In genomic region chr11:76825726-76826396, GRCh38 we compare ENCODE assay signal across 1 cellular context.
TF ChIP-seq lines count a peak whose summit lies in the region.

No MANE protein-coding gene starts in this region.

TF ChIP-seq in K562, 482 proteins besides CTCF, POLR2A, EP300 and RAD21 (continued from another document and continues in another):
- TF ChIP-seq, protein P1, sequence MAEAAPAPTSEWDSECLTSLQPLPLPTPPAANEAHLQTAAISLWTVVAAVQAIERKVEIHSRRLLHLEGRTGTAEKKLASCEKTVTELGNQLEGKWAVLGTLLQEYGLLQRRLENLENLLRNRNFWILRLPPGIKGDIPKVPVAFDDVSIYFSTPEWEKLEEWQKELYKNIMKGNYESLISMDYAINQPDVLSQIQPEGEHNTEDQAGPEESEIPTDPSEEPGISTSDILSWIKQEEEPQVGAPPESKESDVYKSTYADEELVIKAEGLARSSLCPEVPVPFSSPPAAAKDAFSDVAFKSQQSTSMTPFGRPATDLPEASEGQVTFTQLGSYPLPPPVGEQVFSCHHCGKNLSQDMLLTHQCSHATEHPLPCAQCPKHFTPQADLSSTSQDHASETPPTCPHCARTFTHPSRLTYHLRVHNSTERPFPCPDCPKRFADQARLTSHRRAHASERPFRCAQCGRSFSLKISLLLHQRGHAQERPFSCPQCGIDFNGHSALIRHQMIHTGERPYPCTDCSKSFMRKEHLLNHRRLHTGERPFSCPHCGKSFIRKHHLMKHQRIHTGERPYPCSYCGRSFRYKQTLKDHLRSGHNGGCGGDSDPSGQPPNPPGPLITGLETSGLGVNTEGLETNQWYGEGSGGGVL (CRISPR knock-in tag; IDR thresholded peaks at IDR 0.05) = no peak
- no peak for TF ChIP-seq KDM4B (IDR thresholded peaks at IDR 0.05; ENCODE audit: borderline replicate concordance in 2 of 2, low read depth in 1 of 2)
- TF ChIP-seq ZNF143 (CRISPR knock-in tag; IDR thresholded peaks at IDR 0.05) = no peak
- TF ChIP-seq SMAD1 (IDR thresholded peaks at IDR 0.05; ENCODE audit: low read depth, low read length, partially characterized antibody) = no peak
- TF ChIP-seq, protein P2, sequence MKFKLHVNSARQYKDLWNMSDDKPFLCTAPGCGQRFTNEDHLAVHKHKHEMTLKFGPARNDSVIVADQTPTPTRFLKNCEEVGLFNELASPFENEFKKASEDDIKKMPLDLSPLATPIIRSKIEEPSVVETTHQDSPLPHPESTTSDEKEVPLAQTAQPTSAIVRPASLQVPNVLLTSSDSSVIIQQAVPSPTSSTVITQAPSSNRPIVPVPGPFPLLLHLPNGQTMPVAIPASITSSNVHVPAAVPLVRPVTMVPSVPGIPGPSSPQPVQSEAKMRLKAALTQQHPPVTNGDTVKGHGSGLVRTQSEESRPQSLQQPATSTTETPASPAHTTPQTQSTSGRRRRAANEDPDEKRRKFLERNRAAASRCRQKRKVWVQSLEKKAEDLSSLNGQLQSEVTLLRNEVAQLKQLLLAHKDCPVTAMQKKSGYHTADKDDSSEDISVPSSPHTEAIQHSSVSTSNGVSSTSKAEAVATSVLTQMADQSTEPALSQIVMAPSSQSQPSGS (CRISPR knock-in tag; IDR thresholded peaks at IDR 0.05) = no peak
- no peak for TF ChIP-seq SRSF1 (IDR thresholded peaks at IDR 0.05; ENCODE audit: low read depth, low read length)
- no peak for TF ChIP-seq CREB1 (IDR thresholded peaks at IDR 0.05)
- TF ChIP-seq CREB1 (CRISPR knock-in tag; IDR thresholded peaks at IDR 0.05) = no peak
- TF ChIP-seq POLR3G (IDR thresholded peaks at IDR 0.05; ENCODE audit: extremely low read depth, insufficient read length, insufficient replicate concordance) = no peak
- TF ChIP-seq THRA (IDR thresholded peaks at IDR 0.05) = no peak; the same call in 1 of the 2 replicates
- TF ChIP-seq GABPB2 (CRISPR knock-in tag; conservative IDR thresholded peaks at IDR 0.05) = no peak
- TF ChIP-seq ZNF75A (CRISPR knock-in tag; IDR thresholded peaks at IDR 0.05) = no peak
- TF ChIP-seq PRPF4 (IDR thresholded peaks at IDR 0.05; ENCODE audit: insufficient read depth, low read depth, low read length, poor library complexity, severe bottlenecking) = no peak
- TF ChIP-seq MTF1 (CRISPR knock-in tag; IDR thresholded peaks at IDR 0.05; ENCODE audit: borderline replicate concordance) = no peak
- TF ChIP-seq MEIS2 (IDR thresholded peaks at IDR 0.05; ENCODE audit: partially characterized antibody) = peak; percentile 84
- no peak for TF ChIP-seq SETDB1 (IDR thresholded peaks at IDR 0.05; ENCODE audit: low read length)
- no peak for TF ChIP-seq EZH2 (IDR thresholded peaks at IDR 0.05; ENCODE audit: borderline replicate concordance, low read depth, low read length)
- TF ChIP-seq PBX2 (CRISPR knock-in tag; IDR thresholded peaks at IDR 0.05; ENCODE audit: low read depth) = no peak
- peak; percentile 47; the same call in 1 of the 2 replicates for TF ChIP-seq PBX2 (tag; conservative IDR thresholded peaks at IDR 0.05; ENCODE audit: low read depth)
- no peak for TF ChIP-seq HDAC6 (IDR thresholded peaks at IDR 0.05; ENCODE audit: low read depth, low read length)
- no peak for TF ChIP-seq ZNF586 (CRISPR knock-in tag; conservative IDR thresholded peaks at IDR 0.05)
- TF ChIP-seq HDAC8 (tag; IDR thresholded peaks at IDR 0.05) = no peak
- no peak for TF ChIP-seq JUN (IDR thresholded peaks at IDR 0.05; ENCODE audit: borderline replicate concordance, low read depth, low read length)
- no peak for TF ChIP-seq JUN (CRISPR knock-in tag; IDR thresholded peaks at IDR 0.05; ENCODE audit: borderline replicate concordance)
- TF ChIP-seq, protein P3, sequence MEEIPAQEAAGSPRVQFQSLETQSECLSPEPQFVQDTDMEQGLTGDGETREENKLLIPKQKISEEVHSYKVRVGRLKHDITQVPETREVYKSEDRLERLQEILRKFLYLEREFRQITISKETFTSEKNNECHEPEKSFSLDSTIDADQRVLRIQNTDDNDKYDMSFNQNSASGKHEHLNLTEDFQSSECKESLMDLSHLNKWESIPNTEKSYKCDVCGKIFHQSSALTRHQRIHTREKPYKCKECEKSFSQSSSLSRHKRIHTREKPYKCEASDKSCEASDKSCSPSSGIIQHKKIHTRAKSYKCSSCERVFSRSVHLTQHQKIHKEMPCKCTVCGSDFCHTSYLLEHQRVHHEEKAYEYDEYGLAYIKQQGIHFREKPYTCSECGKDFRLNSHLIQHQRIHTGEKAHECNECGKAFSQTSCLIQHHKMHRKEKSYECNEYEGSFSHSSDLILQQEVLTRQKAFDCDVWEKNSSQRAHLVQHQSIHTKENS (CRISPR knock-in tag; IDR thresholded peaks at IDR 0.05) = no peak
- TF ChIP-seq SIN3A (IDR thresholded peaks at IDR 0.05; ENCODE audit: borderline replicate concordance in 2 of 2, control insufficient read depth in 1 of 2, low read depth in 2 of 2, low read length in 2 of 2) = no peak
- TF ChIP-seq PPARD (CRISPR knock-in tag; IDR thresholded peaks at IDR 0.05) = no peak
- TF ChIP-seq ZNF830 (CRISPR knock-in tag; IDR thresholded peaks at IDR 0.05) = no peak
- TF ChIP-seq KLF1 (tag; IDR thresholded peaks at IDR 0.05) = no peak
- TF ChIP-seq ZNF707 (CRISPR knock-in tag; conservative IDR thresholded peaks at IDR 0.05) = no peak
- no peak for TF ChIP-seq RB1 (IDR thresholded peaks at IDR 0.05; ENCODE audit: low read depth)
- TF ChIP-seq SNIP1 (IDR thresholded peaks at IDR 0.05; ENCODE audit: low read depth) = no peak
- TF ChIP-seq ARID2 (IDR thresholded peaks at IDR 0.05) = no peak
- TF ChIP-seq NELFE (IDR thresholded peaks at IDR 0.05; ENCODE audit: insufficient read depth, insufficient read length) = no peak
- TF ChIP-seq FIP1L1 (IDR thresholded peaks at IDR 0.05; ENCODE audit: low read depth, low read length, poor library complexity, severe bottlenecking) = no peak
- no peak for TF ChIP-seq CLOCK (CRISPR knock-in tag; IDR thresholded peaks at IDR 0.05; ENCODE audit: borderline replicate concordance)
- TF ChIP-seq ZNF146 (CRISPR knock-in tag; IDR thresholded peaks at IDR 0.05; ENCODE audit: unreplicated experiment) = no peak
- no peak for TF ChIP-seq ZC3H11A (IDR thresholded peaks at IDR 0.05; ENCODE audit: low read depth, low read length)
- TF ChIP-seq, protein P4, sequence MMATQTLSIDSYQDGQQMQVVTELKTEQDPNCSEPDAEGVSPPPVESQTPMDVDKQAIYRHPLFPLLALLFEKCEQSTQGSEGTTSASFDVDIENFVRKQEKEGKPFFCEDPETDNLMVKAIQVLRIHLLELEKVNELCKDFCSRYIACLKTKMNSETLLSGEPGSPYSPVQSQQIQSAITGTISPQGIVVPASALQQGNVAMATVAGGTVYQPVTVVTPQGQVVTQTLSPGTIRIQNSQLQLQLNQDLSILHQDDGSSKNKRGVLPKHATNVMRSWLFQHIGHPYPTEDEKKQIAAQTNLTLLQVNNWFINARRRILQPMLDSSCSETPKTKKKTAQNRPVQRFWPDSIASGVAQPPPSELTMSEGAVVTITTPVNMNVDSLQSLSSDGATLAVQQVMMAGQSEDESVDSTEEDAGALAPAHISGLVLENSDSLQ (IDR thresholded peaks at IDR 0.05) = no peak
- TF ChIP-seq ZKSCAN8 (CRISPR knock-in tag; IDR thresholded peaks at IDR 0.05) = no peak
- no peak; the same call in 1 of the 2 replicates for TF ChIP-seq POLR2H (tag; IDR thresholded peaks at IDR 0.05; ENCODE audit: low read depth)
- TF ChIP-seq PCBP1 (IDR thresholded peaks at IDR 0.05; ENCODE audit: low read depth, low read length, poor library complexity, severe bottlenecking) = no peak
- no peak for TF ChIP-seq JUND (IDR thresholded peaks at IDR 0.05; ENCODE audit: borderline replicate concordance, low read depth, low read length)
- TF ChIP-seq JUND (tag; IDR thresholded peaks at IDR 0.05; ENCODE audit: borderline replicate concordance, low read depth, low read length) = no peak; the same call in 2 of the 3 replicates
- TF ChIP-seq, protein P5, sequence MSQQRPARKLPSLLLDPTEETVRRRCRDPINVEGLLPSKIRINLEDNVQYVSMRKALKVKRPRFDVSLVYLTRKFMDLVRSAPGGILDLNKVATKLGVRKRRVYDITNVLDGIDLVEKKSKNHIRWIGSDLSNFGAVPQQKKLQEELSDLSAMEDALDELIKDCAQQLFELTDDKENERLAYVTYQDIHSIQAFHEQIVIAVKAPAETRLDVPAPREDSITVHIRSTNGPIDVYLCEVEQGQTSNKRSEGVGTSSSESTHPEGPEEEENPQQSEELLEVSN (IDR thresholded peaks at IDR 0.05; ENCODE audit: borderline replicate concordance in 1 of 2, extremely low read depth in 1 of 2, insufficient read depth in 1 of 2, insufficient read length in 1 of 2, low read depth in 1 of 2, low read length in 1 of 2, poor library complexity in 1 of 2, severe bottlenecking in 1 of 2) = no peak
- no peak for TF ChIP-seq MIER1 (IDR thresholded peaks at IDR 0.05; ENCODE audit: low read depth)
- TF ChIP-seq CBFB (CRISPR knock-in tag; IDR thresholded peaks at IDR 0.05) = no peak
- TF ChIP-seq ZNF507 (tag; conservative IDR thresholded peaks at IDR 0.05) = no peak
- no peak for TF ChIP-seq ERF (CRISPR knock-in tag; IDR thresholded peaks at IDR 0.05)
- TF ChIP-seq ZHX1 (conservative IDR thresholded peaks at IDR 0.05; ENCODE audit: low read length) = no peak
- no peak for TF ChIP-seq TAF7 (tag; IDR thresholded peaks at IDR 0.05)
- no peak for TF ChIP-seq DIDO1 (tag; IDR thresholded peaks at IDR 0.05; ENCODE audit: low read depth)
